18 cellular contexts compared by ENCODE assay signal in the genomic region with DNA sequence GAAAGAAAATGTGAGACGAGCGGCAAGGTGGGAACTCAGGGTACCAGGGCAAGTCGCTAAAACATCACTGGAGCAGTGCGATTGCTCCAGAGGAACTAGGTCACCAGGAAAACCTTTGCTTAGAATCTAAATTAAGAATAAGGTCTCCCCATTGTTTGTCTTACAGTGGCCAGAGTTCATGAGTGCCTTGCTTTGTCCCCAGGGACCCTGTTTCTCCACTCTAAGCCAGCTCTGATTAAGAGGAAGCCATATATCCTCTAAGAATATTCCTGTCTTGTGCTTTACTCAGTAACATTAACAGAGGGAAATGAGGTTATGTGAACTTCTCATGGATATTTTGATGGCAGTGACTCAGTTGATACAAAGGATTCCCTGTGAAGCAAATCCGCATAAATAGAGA.
DNase-seq lines count a peak whose midpoint lies in the region; ATAC-seq and TF ChIP-seq lines count a peak whose summit lies in the region.
"Had no signal": no experiment of that assay in that cellular context is flagged by ENCODE, and none has a peak within 500 bp of the region (broad histone marks: within the 10 kb centered on the region; RNA-seq: fewer than 3 reads in every experiment).

No MANE protein-coding gene starts in this region.

- H3K36me3 Mint-ChIP-seq in activated CD4-positive, alpha-beta memory T cell treated with anti-CD3 and anti-CD28 coated beads for 36 hours: peaks cover 3% of the 10 kb centered on the region
- H3K36me3 Mint-ChIP-seq in activated CD4-positive, alpha-beta memory T cell treated with anti-CD3 and anti-CD28 coated beads, Interleukin-2, amount 10 ng/mL, durations not matched to agents 7 days and 5 days (ENCODE audit: low read depth): peaks cover 7% of the 10 kb centered on the region
- H3K36me3 Mint-ChIP-seq in stimulated activated memory B cell treated with anti-CD40 and anti-IgM and Interleukin-4, amounts not matched to agents 10 μg/mL and 1 μg/mL and 100 μg/mL, for 72 hours: no peaks in the 10 kb centered on the region
- H3K36me3 Mint-ChIP-seq: immature natural killer cell had no signal

- ATAC-seq in stimulated activated memory B cell treated with anti-CD40 and anti-IgM and Interleukin-4, amounts not matched to agents 10 μg/mL and 1 μg/mL and 100 μg/mL, for 72 hours: no peak
- no peak for ATAC-seq in GM21737 (IDR thresholded peaks at IDR 0.05; ENCODE audit: unreplicated experiment)
- ATAC-seq: K562, pancreas had no signal

- H3K4me1 ChIP-seq in adrenal gland (replicated peaks in 1 of 2) (peaks cover 0 to 3% of the 10 kb centered on the region in 2 donors), left ventricle myocardium inferior (peaks cover 18% of the 10 kb centered on the region)
- H3K4me1 ChIP-seq: pancreas had no signal

- no peak overlapping the region for H3K4me3 Mint-ChIP-seq in activated CD4-positive, alpha-beta memory T cell treated with anti-CD3 and anti-CD28 coated beads for 36 hours
- H3K4me3 Mint-ChIP-seq in activated CD4-positive, alpha-beta memory T cell treated with anti-CD3 and anti-CD28 coated beads, Interleukin-2, amount 10 ng/mL, durations not matched to agents 7 days and 5 days: no peak overlapping the region
- no peak overlapping the region for H3K4me3 Mint-ChIP-seq in stimulated activated memory B cell treated with anti-CD40 and anti-IgM and Interleukin-4, amounts not matched to agents 10 μg/mL and 1 μg/mL and 100 μg/mL, for 72 hours
- H3K4me3 Mint-ChIP-seq: activated naive CD8-positive, alpha-beta T cell treated with anti-CD3 and anti-CD28 coated beads, Interleukin-2, amount 10 ng/mL, durations not matched to agents 7 days and 5 days; immature natural killer cell had no signal

- WGBS in adrenal gland, 4 donors: 59 to 69% (median 65%) methylated on average over 5 of the region's 5 CpGs

- H3K4me1 Mint-ChIP-seq in activated CD4-positive, alpha-beta memory T cell treated with anti-CD3 and anti-CD28 coated beads for 36 hours (ENCODE audit: low read depth): peaks cover 46% of the 10 kb centered on the region
- H3K4me1 Mint-ChIP-seq in activated CD4-positive, alpha-beta memory T cell treated with anti-CD3 and anti-CD28 coated beads, Interleukin-2, amount 10 ng/mL, durations not matched to agents 7 days and 5 days: peaks cover 22% of the 10 kb centered on the region
- H3K4me1 Mint-ChIP-seq in stimulated activated memory B cell treated with anti-CD40 and anti-IgM and Interleukin-4, amounts not matched to agents 10 μg/mL and 1 μg/mL and 100 μg/mL, for 72 hours: peaks cover 23% of the 10 kb centered on the region
- H3K4me1 Mint-ChIP-seq: activated naive CD8-positive, alpha-beta T cell treated with anti-CD3 and anti-CD28 coated beads, Interleukin-2, amount 10 ng/mL, durations not matched to agents 7 days and 5 days had no signal

- no peak overlapping the region for H3K4me3 ChIP-seq in adrenal gland
- no peak overlapping the region for H3K4me3 ChIP-seq in left ventricle myocardium inferior
- H3K4me3 ChIP-seq: dorsolateral prefrontal cortex, K562, pancreas had no signal

- peak overlapping the region; percentile 73 for H3K27ac Mint-ChIP-seq in activated CD4-positive, alpha-beta memory T cell treated with anti-CD3 and anti-CD28 coated beads for 36 hours
- H3K27ac Mint-ChIP-seq in activated CD4-positive, alpha-beta memory T cell treated with anti-CD3 and anti-CD28 coated beads, Interleukin-2, amount 10 ng/mL, durations not matched to agents 7 days and 5 days: no peak overlapping the region
- H3K27ac Mint-ChIP-seq in stimulated activated memory B cell treated with anti-CD40 and anti-IgM and Interleukin-4, amounts not matched to agents 10 μg/mL and 1 μg/mL and 100 μg/mL, for 72 hours: peak overlapping the region; percentile 24
- H3K27ac Mint-ChIP-seq: activated naive CD8-positive, alpha-beta T cell treated with anti-CD3 and anti-CD28 coated beads, Interleukin-2, amount 10 ng/mL, durations not matched to agents 7 days and 5 days; immature natural killer cell had no signal

- TF ChIP-seq CTCF in adrenal gland (IDR thresholded peaks at IDR 0.05) (no peak), left ventricle myocardium inferior (IDR thresholded peaks at IDR 0.05; ENCODE audit: borderline replicate concordance) (no peak)

- H3K27me3 ChIP-seq in adrenal gland (no peaks in the 10 kb centered on the region), left ventricle myocardium inferior (ENCODE audit: low read depth) (no peaks in the 10 kb centered on the region)
- H3K27me3 ChIP-seq: dorsolateral prefrontal cortex, pancreas had no signal

- H3K27me3 Mint-ChIP-seq in activated CD4-positive, alpha-beta memory T cell treated with anti-CD3 and anti-CD28 coated beads for 36 hours: no peaks in the 10 kb centered on the region
- H3K27me3 Mint-ChIP-seq in activated CD4-positive, alpha-beta memory T cell treated with anti-CD3 and anti-CD28 coated beads, Interleukin-2, amount 10 ng/mL, durations not matched to agents 7 days and 5 days: no peaks in the 10 kb centered on the region
- no peaks in the 10 kb centered on the region for H3K27me3 Mint-ChIP-seq in stimulated activated memory B cell treated with anti-CD40 and anti-IgM and Interleukin-4, amounts not matched to agents 10 μg/mL and 1 μg/mL and 100 μg/mL, for 72 hours

- CTCF ChIA-PET in activated CD4-positive, alpha-beta memory T cell treated with anti-CD3 and anti-CD28 coated beads for 36 hours (lab: Charles Lee): no interaction called here
- CTCF ChIA-PET in activated CD4-positive, alpha-beta memory T cell treated with anti-CD3 and anti-CD28 coated beads, Interleukin-2, amount 10 ng/mL, durations not matched to agents 7 days and 5 days (lab: Charles Lee): no interaction called here

- H3K36me3 ChIP-seq in adrenal gland (replicated peaks in 1 of 2) (no peaks in the 10 kb centered on the region), left ventricle myocardium inferior (no peaks in the 10 kb centered on the region)
- H3K36me3 ChIP-seq: pancreas had no signal

- TF ChIP-seq POLR2A in adrenal gland (IDR thresholded peaks at IDR 0.05): no peak

- DNase-seq in activated CD4-positive, alpha-beta memory T cell treated with anti-CD3 and anti-CD28 coated beads for 36 hours: no peak
- DNase-seq in activated CD4-positive, alpha-beta memory T cell treated with anti-CD3 and anti-CD28 coated beads, Interleukin-2, amount 10 ng/mL, durations not matched to agents 7 days and 5 days: no peak
- peak in 6 of 7 donors; percentile 12 to 66 (median 34) for DNase-seq in adrenal gland
- DNase-seq in left ventricle myocardium inferior: no peak
- DNase-seq in AG20443 (ENCODE audit: low spot score): no peak
- no peak for DNase-seq in amygdala (lab: John Stamatoyannopoulos, UW)
- DNase-seq: activated naive CD8-positive, alpha-beta T cell treated with anti-CD3 and anti-CD28 coated beads, Interleukin-2, amount 10 ng/mL, durations not matched to agents 7 days and 5 days; activated T-cell treated with anti-CD3 and anti-CD28 coated beads, Interleukin-2, amount 50 U/mL, for 1 hour; dorsolateral prefrontal cortex; GOT3; head of caudate nucleus; immature natural killer cell; NCI-H1930; pancreas had no signal

- H3K9me3 Mint-ChIP-seq in activated CD4-positive, alpha-beta memory T cell treated with anti-CD3 and anti-CD28 coated beads for 36 hours: no peaks in the 10 kb centered on the region
- H3K9me3 Mint-ChIP-seq in activated CD4-positive, alpha-beta memory T cell treated with anti-CD3 and anti-CD28 coated beads, Interleukin-2, amount 10 ng/mL, durations not matched to agents 7 days and 5 days: peaks cover 5% of the 10 kb centered on the region
- no peaks in the 10 kb centered on the region for H3K9me3 Mint-ChIP-seq in stimulated activated memory B cell treated with anti-CD40 and anti-IgM and Interleukin-4, amounts not matched to agents 10 μg/mL and 1 μg/mL and 100 μg/mL, for 72 hours
- H3K9me3 Mint-ChIP-seq: immature natural killer cell had no signal

- POLR2A ChIA-PET in activated CD4-positive, alpha-beta memory T cell treated with anti-CD3 and anti-CD28 coated beads for 36 hours (lab: Charles Lee): interaction anchor here (1.0 kb wide), 2 partner anchors 30 to 288 kb away, joined by 4 read pairs; no protein-coding TSS in a partner anchor
- POLR2A ChIA-PET in activated CD4-positive, alpha-beta memory T cell treated with anti-CD3 and anti-CD28 coated beads, Interleukin-2, amount 10 ng/mL, durations not matched to agents 7 days and 5 days (lab: Charles Lee): no interaction called here

- H3K9me3 ChIP-seq in adrenal gland (replicated peaks in 1 of 3): no peaks in the 10 kb centered on the region
- no peaks in the 10 kb centered on the region for H3K9me3 ChIP-seq in left ventricle myocardium inferior (replicated peaks)
- H3K9me3 ChIP-seq: pancreas had no signal

- H3K27ac ChIP-seq in adrenal gland (no peak overlapping the region), left ventricle myocardium inferior (replicated peaks) (peak overlapping the region; percentile 57)
- H3K27ac ChIP-seq: C4-2B, dorsolateral prefrontal cortex, pancreas had no signal

- intact Hi-C loops in activated CD4-positive, alpha-beta memory T cell treated with anti-CD3 and anti-CD28 coated beads for 36 hours (cut with micrococcal nuclease): loop anchor here (10.0 kb wide), 1 partner anchor 209 kb away; no protein-coding TSS in a partner anchor
- intact Hi-C loops in adrenal gland (cut with DNase I) (no loop called here), left ventricle myocardium inferior (cut with micrococcal nuclease) (no loop called here)

Comparison
In these comparisons a context has a peak if more than half of its experiments do, and no peak if none do; other contexts are left out.
1. DNase-seq: peak in adrenal gland (6 of 7); none in activated CD4-positive, alpha-beta memory T cell treated with anti-CD3 and anti-CD28 coated beads for 36 hours (single experiment), activated CD4-positive, alpha-beta memory T cell treated with anti-CD3 and anti-CD28 coated beads, Interleukin-2, amount 10 ng/mL, durations not matched to agents 7 days and 5 days (single experiment), left ventricle myocardium inferior (single experiment), AG20443 (single experiment) and amygdala (0 of 56).